11 cellular contexts compared by ENCODE assay signal in the genomic region with DNA sequence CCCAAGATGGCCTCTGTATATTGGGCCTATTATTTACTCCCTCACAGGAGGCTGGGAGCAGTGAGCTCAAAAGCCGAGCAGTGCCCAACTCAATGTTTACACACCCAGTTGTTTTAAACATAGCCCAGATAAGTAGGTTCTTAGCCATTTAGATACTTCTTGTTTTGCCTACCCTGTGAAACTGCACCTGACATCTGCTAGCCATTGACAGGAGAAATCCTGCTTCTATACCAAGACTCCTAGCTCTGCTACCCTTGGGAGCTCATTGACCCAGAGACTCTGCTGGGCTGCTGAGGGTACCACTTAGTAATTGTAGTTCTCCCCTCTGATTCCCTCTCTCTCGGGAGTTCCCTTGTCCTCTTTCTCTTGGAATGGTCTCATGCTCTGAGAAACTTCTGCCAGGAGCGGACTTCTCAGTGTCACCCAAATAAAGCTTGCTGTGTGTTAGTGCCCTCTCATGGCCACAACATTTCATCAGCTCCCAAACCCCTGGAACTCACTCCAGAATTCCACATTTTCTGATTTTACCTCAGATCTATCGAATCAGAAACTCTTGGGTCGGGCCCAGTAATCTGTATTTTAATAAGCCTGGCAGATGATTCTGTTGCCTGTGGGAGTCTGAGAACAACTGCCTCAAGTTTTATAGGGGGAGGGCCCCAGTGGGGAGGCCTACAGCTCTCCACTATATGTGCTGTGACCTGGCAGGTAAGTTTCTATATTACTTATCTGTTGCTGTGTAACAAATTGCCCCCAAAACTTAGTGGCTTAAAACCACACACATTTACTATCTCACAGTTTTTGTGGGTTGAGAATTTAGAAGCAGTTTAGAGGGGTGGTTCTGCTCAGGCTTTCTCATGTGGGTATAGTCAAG.
DNase-seq lines count a peak whose midpoint lies in the region; ATAC-seq and FAIRE-seq lines count a peak whose summit lies in the region.
"Had no signal": no experiment of that assay in that cellular context is flagged by ENCODE, and none has a peak within 500 bp of the region (broad histone marks: within the 10 kb centered on the region; RNA-seq: fewer than 3 reads in every experiment).

No MANE protein-coding gene starts in this region.

- ATAC-seq in HG03565 (IDR thresholded peaks at IDR 0.05; ENCODE audit: unreplicated experiment) (no peak), HG03135 (IDR thresholded peaks at IDR 0.05; ENCODE audit: unreplicated experiment) (no peak)

- H3K27ac ChIP-seq in SK-N-MC (no peak overlapping the region), small intestine (ENCODE audit: low read depth in 1 of 2, low read length in 1 of 2) (no peak overlapping the region)
- H3K27ac ChIP-seq: BLaER1, Peyer's patch, right atrium auricular region had no signal

- no peaks in the 10 kb centered on the region for H3K9me3 ChIP-seq in SK-N-MC (ENCODE audit: low read depth, low read length)
- H3K9me3 ChIP-seq in small intestine (ENCODE audit: control insufficient read depth, low read depth) = no peaks in the 10 kb centered on the region
- H3K9me3 ChIP-seq: BLaER1, Peyer's patch, right atrium auricular region had no signal

- no peak overlapping the region for H3K9ac ChIP-seq in SK-N-MC (ENCODE audit: insufficient read length)
- H3K9ac ChIP-seq: BLaER1 had no signal

- H3K36me3 ChIP-seq in SK-N-MC (ENCODE audit: insufficient read depth, low read length) = no peaks in the 10 kb centered on the region
- H3K36me3 ChIP-seq in small intestine (ENCODE audit: control insufficient read depth in 2 of 2, insufficient read depth in 2 of 2, low read length in 2 of 2) = no peaks in the 10 kb centered on the region
- H3K36me3 ChIP-seq: BLaER1, Peyer's patch, right atrium auricular region had no signal

- WGBS in small intestine, 3 donors = 73 to 77% (median 76%) methylated on average over 5 of the region's 5 CpGs

- DNase-seq in NCI-H82 (lab: John Stamatoyannopoulos, UW) (peak; percentile 15), NCI-H82 treated with DMSO at 0.1 percent for 48 hours (lab: John Stamatoyannopoulos, UW; ENCODE audit: unreplicated experiment) (no peak), SK-N-MC (ENCODE audit: low read depth, low spot score) (peak; percentile 24), globus pallidus (ENCODE audit: low spot score) (peak; percentile 8), small intestine (peak; percentile 6), cerebellum (ENCODE audit: low spot score) (no peak)
- DNase-seq: Peyer's patch had no signal

- FAIRE-seq in small intestine (lab: Jason Lieb, UNC) = no peak

- no peaks in the 10 kb centered on the region for H3K4me1 ChIP-seq in small intestine (ENCODE audit: control insufficient read depth in 2 of 2, insufficient read depth in 1 of 2, low read depth in 1 of 2, low read length in 1 of 2)
- H3K4me1 ChIP-seq: BLaER1, Peyer's patch, right atrium auricular region had no signal

- H3K27me3 ChIP-seq in small intestine (ENCODE audit: control insufficient read depth in 2 of 2, insufficient read depth in 2 of 2, low read length in 2 of 2) = no peaks in the 10 kb centered on the region
- H3K27me3 ChIP-seq: BLaER1, Peyer's patch, right atrium auricular region had no signal

- no peak overlapping the region for H3K4me3 ChIP-seq in SK-N-MC
- no peak overlapping the region for H3K4me3 ChIP-seq in small intestine (ENCODE audit: low read depth in 1 of 2, low read length in 2 of 2)
- H3K4me3 ChIP-seq: BLaER1, Peyer's patch, right atrium auricular region had no signal

Comparison
In these comparisons a context has a peak if more than half of its experiments do, and no peak if none do; other contexts are left out.
1. DNase-seq: peak in NCI-H82 (single experiment), SK-N-MC (single experiment), globus pallidus (single experiment) and small intestine (single experiment); none in NCI-H82 treated with DMSO at 0.1 percent for 48 hours (single experiment) and cerebellum (single experiment).